8 cellular contexts compared by ENCODE assay signal in genomic region chr17:80992077-80992947, GRCh38. TPM values are rescaled to one million over a fixed set of nuclear protein-coding genes. Genes with fewer than 3 reads are reported as not detected.
DNase-seq lines count a peak whose midpoint lies in the region; ATAC-seq and TF ChIP-seq lines count a peak whose summit lies in the region.

No MANE protein-coding gene starts in this region.

- H3K27ac Mint-ChIP-seq in chondrocyte (ENCODE audit: unreplicated experiment) = no peak overlapping the region

- no peaks in the 10 kb centered on the region for H3K27me3 Mint-ChIP-seq in chondrocyte (ENCODE audit: low read depth)

- intact Hi-C loops in vagina (cut with DNase I) = no loop called here

- peak overlapping the region; percentile 54 for H3K18ac ChIP-seq in mesendoderm (ENCODE audit: low read length)

- no peaks in the 10 kb centered on the region for H3K79me2 ChIP-seq in mesendoderm (ENCODE audit: control insufficient read depth, insufficient read depth, low read length)

- H3K4me1 ChIP-seq in mesendoderm (ENCODE audit: control insufficient read depth, low read depth, low read length) (no peaks in the 10 kb centered on the region), vagina (peaks cover 30% of the 10 kb centered on the region)

- H2AK5ac ChIP-seq in mesendoderm (ENCODE audit: low read length) = no peak overlapping the region

- H3K36me3 ChIP-seq in mesendoderm (ENCODE audit: control insufficient read depth, insufficient read depth, low read length) (no peaks in the 10 kb centered on the region), vagina (peaks cover 0 to 22% of the 10 kb centered on the region in 2 donors)

- peak overlapping the region; percentile 75 for H3K4ac ChIP-seq in mesendoderm (ENCODE audit: low read depth, low read length)

- ATAC-seq in GM18520 (IDR thresholded peaks at IDR 0.05; ENCODE audit: unreplicated experiment) (peak; percentile 19), GM18873 (IDR thresholded peaks at IDR 0.05; ENCODE audit: low FRiP score, unreplicated experiment) (no peak), GM21717 (IDR thresholded peaks at IDR 0.05; ENCODE audit: unreplicated experiment) (no peak)

- peak overlapping the region; percentile 61 for H3K4me2 ChIP-seq in mesendoderm (ENCODE audit: low read length)

- no peaks in the 10 kb centered on the region for H3K9me3 ChIP-seq in vagina

- TF ChIP-seq POLR2A in vagina (IDR thresholded peaks at IDR 0.05) = no peak

- TF ChIP-seq CTCF in chondrocyte (IDR thresholded peaks at IDR 0.05) (no peak), vagina (IDR thresholded peaks at IDR 0.05) (no peak)

- no peaks in the 10 kb centered on the region for H3K79me1 ChIP-seq in mesendoderm (ENCODE audit: low read length)

- no peaks in the 10 kb centered on the region for H3K27me3 ChIP-seq in mesendoderm (ENCODE audit: insufficient read depth, low read length, poor library complexity)
- no peaks in the 10 kb centered on the region for H3K27me3 ChIP-seq in vagina

- H3K4me3 ChIP-seq in Jurkat, Clone E6-1 (ENCODE audit: low read length) = peak overlapping the region; percentile 78
- H3K4me3 ChIP-seq in mesendoderm (ENCODE audit: low read length) (peak overlapping the region; percentile 66), vagina (peak overlapping the region; percentile 86 to 88)

- no peak overlapping the region for H2BK15ac ChIP-seq in mesendoderm (replicated peaks; ENCODE audit: low read depth)

- no CpG with 5 or more reads among the region's 90 CpGs for WGBS in mesendoderm (ENCODE audit: extremely low coverage, insufficient coverage, low lambda C conversion rate)

- H3K4me1 Mint-ChIP-seq in chondrocyte (ENCODE audit: low read depth) = peaks cover 17% of the 10 kb centered on the region

- no peak overlapping the region for H3K23ac ChIP-seq in mesendoderm (ENCODE audit: low read length)

- peak overlapping the region; percentile 85 for H3K56ac ChIP-seq in mesendoderm (ENCODE audit: low read length)

- DNase-seq in Jurkat, Clone E6-1 (ENCODE audit: low read depth, low spot score) = no peak
- DNase-seq in chondrocyte (ENCODE audit: low spot score) = no peak
- DNase-seq in mesendoderm = no peak
- no peak for DNase-seq in vagina (ENCODE audit: extremely low spot score in 2 of 2)
- no peak for DNase-seq in NCI-H748 (lab: John Stamatoyannopoulos, UW; ENCODE audit: unreplicated experiment)

- no peak overlapping the region for H3K27ac ChIP-seq in mesendoderm (ENCODE audit: low read depth, low read length)
- peak overlapping the region; percentile 81 for H3K27ac ChIP-seq in vagina

- no peaks in the 10 kb centered on the region for H3K9me3 Mint-ChIP-seq in chondrocyte (ENCODE audit: low read depth)

- H2BK5ac ChIP-seq in mesendoderm (ENCODE audit: low read length) = no peak overlapping the region

- H3K4me3 Mint-ChIP-seq in chondrocyte (ENCODE audit: unreplicated experiment) = peak overlapping the region; percentile 64

- no peak overlapping the region for H4K8ac ChIP-seq in mesendoderm (ENCODE audit: low read depth, low read length)

- H3K36me3 Mint-ChIP-seq in chondrocyte (ENCODE audit: low read depth) = peaks cover 10% of the 10 kb centered on the region

- H3K9ac ChIP-seq in mesendoderm (ENCODE audit: low read length) = peak overlapping the region; percentile 79

- H2BK120ac ChIP-seq in mesendoderm (ENCODE audit: low read depth, low read length) = no peak overlapping the region

- no peak overlapping the region for H4K5ac ChIP-seq in mesendoderm (ENCODE audit: low read length)

RNA-seq across cellular contexts. Expression of gene CHMP6, which starts 0.7 kb away (rescaled TPM):
- polyA plus RNA-seq in Jurkat, Clone E6-1 (2012; ENCODE audit: insufficient read depth, insufficient read length) = 19.8 TPM
- total RNA-seq in chondrocyte (27.6 to 33.0 TPM (median 28.4 TPM) in 3 replicates), vagina (31.7 TPM)
- 11.6 TPM for polyA plus RNA-seq in mesendoderm (2013, experiment 1 of 2)
- polyA plus RNA-seq in mesendoderm (2013, experiment 2 of 2) = 11.8 TPM

RNA-seq across cellular contexts. Expression of gene BAIAP2, which starts 42.6 kb away (rescaled TPM):
- polyA plus RNA-seq in Jurkat, Clone E6-1 (2012; ENCODE audit: insufficient read depth, insufficient read length) = 10.9 TPM
- total RNA-seq in chondrocyte (28.9 to 43.6 TPM (median 29.5 TPM) in 3 replicates), vagina (113 TPM)
- polyA plus RNA-seq in mesendoderm (2013, experiment 1 of 2) = 12.3 TPM
- polyA plus RNA-seq in mesendoderm (2013, experiment 2 of 2) = 11.6 TPM
